Comparison of ENCODE assay signal across 8 cellular contexts in genomic region chr2:27085670-27086089, GRCh38. TPM values are rescaled to one million over a fixed set of nuclear protein-coding genes. Genes with fewer than 3 reads are reported as not detected.
DNase-seq lines count a peak whose midpoint lies in the region; ATAC-seq lines count a peak whose summit lies in the region.

No MANE protein-coding gene starts in this region.

- H3K27ac ChIP-seq in HUES6 (ENCODE audit: low read depth, low read length): peak overlapping the region; percentile 41; the same call in 1 of the 2 replicates

- H3K4me3 ChIP-seq in HUES6 (ENCODE audit: low read depth, low read length): peak overlapping the region; percentile 64
- H3K4me3 ChIP-seq in endocrine pancreas (ENCODE audit: control insufficient read depth, insufficient read depth, low read length): no peak overlapping the region

- H3K4me1 ChIP-seq in HUES6 (ENCODE audit: control insufficient read depth, insufficient read depth, low read length) (peaks cover 15% of the 10 kb centered on the region), endocrine pancreas (ENCODE audit: control insufficient read depth, insufficient read depth, low read length) (no peaks in the 10 kb centered on the region)

- H3K27me3 ChIP-seq in HUES6 (ENCODE audit: control insufficient read depth, insufficient read depth, low read length): peaks cover 10% of the 10 kb centered on the region; the same call in 1 of the 2 replicates
- H3K27me3 ChIP-seq in endocrine pancreas (ENCODE audit: control insufficient read depth, insufficient read depth, low read length): no peaks in the 10 kb centered on the region

- peak; percentile 7 for ATAC-seq in GM18907 (IDR thresholded peaks at IDR 0.05; ENCODE audit: unreplicated experiment)

- DNase-seq in C1 segment of cervical spinal cord (lab: John Stamatoyannopoulos, UW) (peak in 13 of 14 donors; percentile 42 to 81 (median 62)), UCSD-AML1 (lab: John Stamatoyannopoulos, UW; ENCODE audit: unreplicated experiment) (peak; percentile 54), lung microvascular endothelial cell (ENCODE audit: low read depth in 2 of 2) (peak; percentile 78 to 87), NCI-H1048 (lab: John Stamatoyannopoulos, UW) (no peak)
- DNase-seq in stimulated activated naive CD4-positive, alpha-beta T cell (lab: John Stamatoyannopoulos, UW): peak in 4 of 6 experiments; percentile 17 to 52 (median 34)

- H3K9me3 ChIP-seq in HUES6 (ENCODE audit: control insufficient read depth, insufficient read depth, low read depth, low read length) (no peaks in the 10 kb centered on the region), endocrine pancreas (ENCODE audit: control insufficient read depth, low read length) (no peaks in the 10 kb centered on the region)

- peak overlapping the region; percentile 47 for H3K9ac ChIP-seq in HUES6 (ENCODE audit: low read length)
- peak overlapping the region; percentile 58 for H3K9ac ChIP-seq in endocrine pancreas (ENCODE audit: control insufficient read depth, insufficient read depth, low read length)

- H3K36me3 ChIP-seq in HUES6 (ENCODE audit: control insufficient read depth, insufficient read depth, low read length) (no peaks in the 10 kb centered on the region), endocrine pancreas (ENCODE audit: control insufficient read depth, insufficient read depth, low read length) (no peaks in the 10 kb centered on the region)

RNA-seq across cellular contexts. Expression of gene KHK, which starts 0.9 kb away (rescaled TPM):
- total RNA-seq in lung microvascular endothelial cell: 2.2 and 3.4 TPM in 2 replicates

RNA-seq across cellular contexts. Expression of gene EMILIN1, which starts 7.3 kb away (rescaled TPM):
- 23.3 and 42.3 TPM in 2 replicates for total RNA-seq in lung microvascular endothelial cell

RNA-seq across cellular contexts. Expression of gene OST4, which starts 14.2 kb away (rescaled TPM):
- total RNA-seq in lung microvascular endothelial cell: 477 and 564 TPM in 2 replicates

RNA-seq across cellular contexts. Expression of gene CGREF1, which starts 33.2 kb away (rescaled TPM):
- 1.7 and 2.0 TPM in 2 replicates for total RNA-seq in lung microvascular endothelial cell

RNA-seq across cellular contexts. Expression of gene AGBL5, which starts 34.2 kb away (rescaled TPM):
- 13.7 and 13.9 TPM in 2 replicates for total RNA-seq in lung microvascular endothelial cell
